Comparison of ENCODE assay signal across 10 cellular contexts in the genomic region with DNA sequence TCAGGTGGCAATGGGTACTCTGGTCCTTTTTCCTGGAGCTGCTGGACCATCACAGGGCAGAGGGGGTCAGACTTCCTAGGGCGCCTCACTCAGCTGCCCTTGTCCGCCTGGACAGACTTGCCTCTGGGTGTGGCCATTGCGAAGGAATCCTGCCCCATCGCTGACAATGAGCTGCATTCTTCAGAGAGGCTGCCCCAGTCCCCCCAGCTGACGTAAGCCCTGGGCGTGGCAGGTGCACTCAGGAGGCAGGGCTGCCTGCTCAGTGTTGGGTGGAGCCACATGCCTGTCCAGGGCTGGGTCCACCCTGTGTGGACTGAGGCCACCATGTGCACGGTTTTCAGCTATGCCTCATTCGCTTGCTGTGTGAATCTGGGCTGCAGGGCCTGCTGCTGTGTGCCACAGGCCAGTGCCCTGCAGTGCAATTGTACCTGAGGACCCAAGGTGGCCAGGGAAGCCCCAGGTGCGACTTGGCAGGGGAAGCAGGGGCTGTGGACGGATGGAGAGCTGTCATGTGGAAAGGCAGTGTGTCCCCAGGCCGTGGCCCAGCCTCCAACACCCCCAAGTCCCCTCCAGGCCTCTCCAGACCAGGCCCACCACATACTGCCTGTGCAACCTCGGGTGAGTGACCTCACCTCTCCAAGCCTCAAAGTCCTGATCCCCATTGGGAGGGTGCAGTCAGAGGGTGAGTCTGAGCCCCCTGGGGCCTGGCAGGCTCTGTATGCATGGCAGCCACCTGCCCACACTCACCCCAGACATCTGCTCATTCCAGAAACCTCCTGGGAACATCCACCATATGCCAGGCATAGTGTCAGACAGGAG. TPM values are rescaled to one million over a fixed set of nuclear protein-coding genes. Genes with fewer than 3 reads are reported as not detected.
DNase-seq lines count a peak whose midpoint lies in the region; ATAC-seq, FAIRE-seq and TF ChIP-seq lines count a peak whose summit lies in the region.
"Had no signal": no experiment of that assay in that cellular context is flagged by ENCODE, and none has a peak within 500 bp of the region (broad histone marks: within the 10 kb centered on the region; RNA-seq: fewer than 3 reads in every experiment).

No MANE protein-coding gene starts in this region.

- no peak overlapping the region for H3K4me3 ChIP-seq in osteoblast (ENCODE audit: insufficient read depth, low read length)

- DNase-seq in GM03348 (ENCODE audit: low spot score) (peak; percentile 88), RCC 7860 (ENCODE audit: low spot score) (peak; percentile 85), fibroblast of peridontal ligament (ENCODE audit: extremely low read depth) (peak; percentile 30), osteoblast (ENCODE audit: insufficient read length, low spot score, missing footprints) (peak; percentile 94), NCI-H2081 treated with DMSO at 0.1 percent for 48 hours (lab: John Stamatoyannopoulos, UW) (no peak)
- DNase-seq: T-helper 2 cell had no signal

- ATAC-seq in GM19397 (IDR thresholded peaks at IDR 0.05; ENCODE audit: unreplicated experiment) (no peak), GM21367 (IDR thresholded peaks at IDR 0.05; ENCODE audit: unreplicated experiment) (no peak), GM19463 (IDR thresholded peaks at IDR 0.05; ENCODE audit: unreplicated experiment) (no peak)

- no peaks in the 10 kb centered on the region for H3K36me3 ChIP-seq in osteoblast (ENCODE audit: insufficient read depth, low read length)

- peaks cover 32% of the 10 kb centered on the region for H3K4me1 ChIP-seq in osteoblast (ENCODE audit: insufficient read depth, low read length)

- H3K27me3 ChIP-seq in osteoblast (ENCODE audit: insufficient read depth, low read length): no peaks in the 10 kb centered on the region

- peak; percentile 78 for FAIRE-seq in RCC 7860 (lab: Jason Lieb, UNC)

- no peaks in the 10 kb centered on the region for H3K79me2 ChIP-seq in osteoblast (ENCODE audit: insufficient read depth, low read length)

- no peak overlapping the region for H2AFZ ChIP-seq in osteoblast (ENCODE audit: low read length)

- H3K27ac ChIP-seq in osteoblast (ENCODE audit: low read depth, low read length): no peak overlapping the region

- no peak for TF ChIP-seq CTCF in osteoblast (IDR thresholded peaks at IDR 0.05; ENCODE audit: extremely low read depth, low read depth, low read length)

- no peaks in the 10 kb centered on the region for H3K9me3 ChIP-seq in osteoblast (ENCODE audit: low read depth, low read length)

- H4K20me1 ChIP-seq in osteoblast (ENCODE audit: insufficient read depth, low read length): no peaks in the 10 kb centered on the region

- no peak overlapping the region for H3K4me2 ChIP-seq in osteoblast (ENCODE audit: insufficient read depth, low read length)

RNA-seq across cellular contexts. Expression of a gene that starts 14.0 kb away (rescaled TPM):
- total RNA-seq in osteoblast: 120 and 149 TPM in 2 replicates

RNA-seq across cellular contexts. Expression of a gene that starts 56.4 kb away (rescaled TPM):
- total RNA-seq in osteoblast: not detected in 2 replicates
- total RNA-seq: temporal lobe had no signal
